ENCODE assay signal across 12 cellular contexts in genomic region chr9:94937214-94937903, GRCh38.
A peak's percentile ranks its signal among the peaks of the same experiment; 100 is the strongest.
DNase-seq lines count a peak whose midpoint lies in the region; ATAC-seq, FAIRE-seq and TF ChIP-seq lines count a peak whose summit lies in the region.
"Had no signal": no experiment of that assay in that cellular context is flagged by ENCODE, and none has a peak within 500 bp of the region (broad histone marks: within the 10 kb centered on the region; RNA-seq: fewer than 3 reads in every experiment).

No MANE protein-coding gene starts in this region.

- peaks cover 3% of the 10 kb centered on the region for H3F3A ChIP-seq in SK-N-SH (replicated peaks; ENCODE audit: insufficient read depth)

- TF ChIP-seq EP300 in SK-N-SH (IDR thresholded peaks at IDR 0.05; ENCODE audit: borderline replicate concordance in 1 of 2, low read depth in 1 of 2, low read length in 1 of 2), result peak in 1 of 2 experiments; percentile 54; a peak in 1 of 4 replicates

- no peak overlapping the region for H2AFZ ChIP-seq in SK-N-SH (ENCODE audit: low read depth)

- H3K9ac ChIP-seq in SK-N-SH, result peak overlapping the region; percentile 12; the same call in 1 of the 2 replicates

- FAIRE-seq in H54 (lab: Jason Lieb, UNC), result peak; percentile 94

- H3K79me2 ChIP-seq in SK-N-SH (ENCODE audit: insufficient read depth), result no peaks in the 10 kb centered on the region; the same call in 1 of the 2 replicates

- WGBS in SK-N-SH (ENCODE audit: low lambda C conversion rate), result 93% methylated on average over 6 of the region's 6 CpGs

- H3K36me3 ChIP-seq in SK-N-SH (replicated peaks in 1 of 2; ENCODE audit: control insufficient read depth in 1 of 2, insufficient read depth in 2 of 2, low read length in 1 of 2), result no peaks in the 10 kb centered on the region

- no peak for ATAC-seq in GM21786 (IDR thresholded peaks at IDR 0.05; ENCODE audit: unreplicated experiment)
- ATAC-seq in HG02970 (IDR thresholded peaks at IDR 0.05; ENCODE audit: low FRiP score, unreplicated experiment), result no peak
- ATAC-seq: T-cell had no signal

- TF ChIP-seq CTCF in SK-N-SH (IDR thresholded peaks at IDR 0.05), result no peak

- H3K27me3 ChIP-seq in SK-N-SH (ENCODE audit: insufficient read depth), result no peaks in the 10 kb centered on the region

- peaks cover 24 to 42% of the 10 kb centered on the region in 2 experiments; a peak in 3 of 4 replicates for H3K4me1 ChIP-seq in SK-N-SH (ENCODE audit: control insufficient read depth in 1 of 2, insufficient read depth in 2 of 2, low read depth in 1 of 2, low read length in 1 of 2)

- H4K20me1 ChIP-seq in SK-N-SH (ENCODE audit: insufficient read depth), result no peaks in the 10 kb centered on the region

- TF ChIP-seq POLR2A in H54 (IDR thresholded peaks at IDR 0.05; ENCODE audit: low read depth, low read length), result no peak

- CTCF ChIA-PET in SK-N-SH (lab: Yijun Ruan, JAX), result interaction anchor here (1.1 kb wide), 1 partner anchor 152 kb away, joined by 3 read pairs; no protein-coding TSS in a partner anchor

- no peaks in the 10 kb centered on the region for H3K9me2 ChIP-seq in SK-N-SH

- no peak for TF ChIP-seq RAD21 in SK-N-SH (IDR thresholded peaks at IDR 0.05; ENCODE audit: low read length)

- H3K4me2 ChIP-seq in SK-N-SH, result peak overlapping the region; percentile 53

- H3K27ac ChIP-seq in SK-N-SH (ENCODE audit: low read depth in 2 of 2, low read length in 1 of 2), result peak overlapping the region; percentile 75 to 89
- peak overlapping the region in 11 of 21 experiments; percentile 2 to 62 (median 36) for H3K27ac ChIP-seq in skin epidermis

- POLR2A ChIA-PET in SK-N-SH (lab: Yijun Ruan, JAX), result no interaction called here

- no peak overlapping the region for H3K4me3 ChIP-seq in SK-N-SH (ENCODE audit: low read depth in 2 of 2, low read length in 1 of 2)
- no peak overlapping the region for H3K4me3 ChIP-seq in skin epidermis

- peak; percentile 97 for DNase-seq in H54 (ENCODE audit: insufficient read length, low spot score)
- DNase-seq in SK-N-SH, result no peak
- DNase-seq in fibroblast of peridontal ligament (ENCODE audit: extremely low read depth), result peak; percentile 97
- no peak for DNase-seq in NCI-H1930 (lab: John Stamatoyannopoulos, UW)
- no peak for DNase-seq in T-helper 2 cell
- DNase-seq: activated gamma-delta T cell, right cardiac atrium, substantia nigra, T-cell had no signal

- no peaks in the 10 kb centered on the region for H3K9me3 ChIP-seq in SK-N-SH

TF ChIP-seq in SK-N-SH, 30 proteins besides CTCF, POLR2A, EP300 and RAD21:
- TF ChIP-seq MAX (IDR thresholded peaks at IDR 0.05; ENCODE audit: low read depth) (peak; percentile 80), JUND (IDR thresholded peaks at IDR 0.05) (peak; percentile 98), NFIC (IDR thresholded peaks at IDR 0.05; ENCODE audit: borderline replicate concordance) (no peak; the same call in 1 of the 2 replicates), RFX5 (IDR thresholded peaks at IDR 0.05; ENCODE audit: low read length) (no peak), FOSL2 (IDR thresholded peaks at IDR 0.05; ENCODE audit: borderline replicate concordance, low read depth) (peak; percentile 99), POLR2AphosphoS5 (IDR thresholded peaks at IDR 0.05; ENCODE audit: low read depth, low read length) (peak; percentile 42; the same call in 1 of the 2 replicates), TCF12 (IDR thresholded peaks at IDR 0.05) (peak; percentile 83)
TF ChIP-seq in SK-N-SH: peak in this region for 5.

Comparison
In these comparisons a context has a peak if more than half of its experiments do, and no peak if none do; other contexts are left out.
1. DNase-seq: peak in H54 (single experiment) and fibroblast of peridontal ligament (single experiment); none in SK-N-SH (single experiment), NCI-H1930 (0 of 2) and T-helper 2 cell (0 of 5).